Comparison of ENCODE assay signal across 19 cellular contexts in genomic region chr14:102501751-102502315, GRCh38. TPM values are rescaled to one million over a fixed set of nuclear protein-coding genes. Genes with fewer than 3 reads are reported as not detected.
A peak's percentile ranks its signal among the peaks of the same experiment; 100 is the strongest.
DNase-seq lines count a peak whose midpoint lies in the region; ATAC-seq, FAIRE-seq and TF ChIP-seq lines count a peak whose summit lies in the region.
"Had no signal": no experiment of that assay in that cellular context is flagged by ENCODE, and none has a peak within 500 bp of the region (broad histone marks: within the 10 kb centered on the region; RNA-seq: fewer than 3 reads in every experiment).

No MANE protein-coding gene starts in this region.

- no peaks in the 10 kb centered on the region for H4K20me1 ChIP-seq in H9 (ENCODE audit: control insufficient read depth, insufficient read depth, insufficient read length)
- no peaks in the 10 kb centered on the region for H4K20me1 ChIP-seq in K562 (replicated peaks; ENCODE audit: control insufficient read depth, insufficient read depth, low read length)

- H3K9me3 ChIP-seq in A673 (ENCODE audit: low read depth, low read length, poor library complexity, severe bottlenecking) (no peaks in the 10 kb centered on the region), H9 (ENCODE audit: control insufficient read depth, low read depth, low read length) (no peaks in the 10 kb centered on the region), K562 (replicated peaks; ENCODE audit: control insufficient read depth, insufficient read depth, low read depth, low read length) (no peaks in the 10 kb centered on the region), mesodermal cell (ENCODE audit: control insufficient read depth, low read length) (no peaks in the 10 kb centered on the region), ascending aorta (no peaks in the 10 kb centered on the region)
- H3K9me3 ChIP-seq: HAP-1 had no signal

- no peak overlapping the region for H4K91ac ChIP-seq in H9 (ENCODE audit: insufficient read length, low read depth, low read length)

- no peak overlapping the region for H3K27ac ChIP-seq in A673 (ENCODE audit: low read depth, low read length, poor library complexity, severe bottlenecking)
- no peak overlapping the region for H3K27ac ChIP-seq in H9 (ENCODE audit: insufficient read length, low read depth, low read length)
- H3K27ac ChIP-seq in K562 (ENCODE audit: extremely low read depth, low read depth, low read length): no peak overlapping the region
- peak overlapping the region; percentile 23 for H3K27ac ChIP-seq in mesodermal cell (ENCODE audit: low read depth, low read length, severe bottlenecking)
- H3K27ac ChIP-seq in ascending aorta: no peak overlapping the region
- H3K27ac ChIP-seq: HL-60 had no signal

- peak; percentile 6 for FAIRE-seq in K562 (lab: Jason Lieb, UNC)
- FAIRE-seq: RCC 7860 had no signal

- no peaks in the 10 kb centered on the region for H3K23me2 ChIP-seq in H9 (ENCODE audit: insufficient read length, low read depth, low read length, poor library complexity, severe bottlenecking)

- H3K9me3 Mint-ChIP-seq in H9: no peaks in the 10 kb centered on the region
- H3K9me3 Mint-ChIP-seq: activated CD4-positive, alpha-beta T cell treated with anti-CD3 and anti-CD28 coated beads, Interleukin-2, amount 10 ng/mL, durations not matched to agents 24 days and 14 days; nephron progenitor cell; stimulated activated naive CD8-positive, alpha-beta T cell treated with anti-CD3 and anti-CD28 coated beads, Interleukin-15, amount 100 ng/mL, for 72 hours had no signal

- H2BK120ac ChIP-seq in H9 (ENCODE audit: low read depth, low read length, poor library complexity, severe bottlenecking): no peak overlapping the region

- TF ChIP-seq EP300 in K562 (IDR thresholded peaks at IDR 0.05; ENCODE audit: low read length): no peak

- H3K27me3 Mint-ChIP-seq in H9 (ENCODE audit: low read depth): peaks cover 1% of the 10 kb centered on the region; the same call in 1 of the 2 replicates
- H3K27me3 Mint-ChIP-seq: activated CD4-positive, alpha-beta T cell treated with anti-CD3 and anti-CD28 coated beads, Interleukin-2, amount 10 ng/mL, durations not matched to agents 24 days and 14 days; stimulated activated naive CD8-positive, alpha-beta T cell treated with anti-CD3 and anti-CD28 coated beads, Interleukin-15, amount 100 ng/mL, for 72 hours had no signal

- no peak overlapping the region for H2BK20ac ChIP-seq in H9 (ENCODE audit: low read depth, low read length, poor library complexity, severe bottlenecking)

- H2AK5ac ChIP-seq in H9 (ENCODE audit: insufficient read length, low read length): no peak overlapping the region

- TF ChIP-seq POLR2A in K562 (conservative IDR thresholded peaks at IDR 0.05): no peak

- H3K36me3 ChIP-seq in A673 (ENCODE audit: insufficient read depth, low read length, poor library complexity, severe bottlenecking) (peaks cover 13% of the 10 kb centered on the region), K562 (ENCODE audit: control insufficient read depth, insufficient read depth, low read length) (peaks cover 17% of the 10 kb centered on the region; the same call in 2 of the 3 replicates), mesodermal cell (ENCODE audit: control insufficient read depth, insufficient read depth, low read length) (peaks cover 31% of the 10 kb centered on the region), ascending aorta (peaks cover 14 to 21% of the 10 kb centered on the region in 2 donors)

- peaks cover 0 to 3% of the 10 kb centered on the region in 2 experiments; a peak in 1 of 4 replicates for H3K4me1 Mint-ChIP-seq in H9

- H3K23ac ChIP-seq in H9 (ENCODE audit: insufficient read length, low read depth, low read length): no peak overlapping the region

- H3K4me1 ChIP-seq in A673 (ENCODE audit: insufficient read depth, low read length, poor library complexity, severe bottlenecking): no peaks in the 10 kb centered on the region
- no peaks in the 10 kb centered on the region for H3K4me1 ChIP-seq in H9 (ENCODE audit: insufficient read depth, low read length)
- H3K4me1 ChIP-seq in K562 (replicated peaks in 1 of 2; ENCODE audit: control insufficient read depth in 2 of 2, insufficient read depth in 2 of 2, low read length in 2 of 2): peaks cover 30 to 76% of the 10 kb centered on the region in 2 experiments
- peaks cover 8% of the 10 kb centered on the region for H3K4me1 ChIP-seq in mesodermal cell (ENCODE audit: control insufficient read depth, insufficient read depth, low read length, poor library complexity, severe bottlenecking)
- peaks cover 3 to 15% of the 10 kb centered on the region in 2 donors for H3K4me1 ChIP-seq in ascending aorta
- H3K4me1 ChIP-seq: HAP-1 had no signal

- no peak overlapping the region for H4K8ac ChIP-seq in H9 (replicated peaks; ENCODE audit: insufficient read length, low read depth, low read length)

- peaks cover 7 to 18% (median 11%) of the 10 kb centered on the region in 3 experiments; a peak in 6 of 7 replicates for H3K36me3 Mint-ChIP-seq in H9 (ENCODE audit: insufficient read depth in 1 of 3, low read depth in 3 of 3)

- H3K27ac Mint-ChIP-seq in H9: peak overlapping the region in 2 of 3 experiments; percentile 5 to 27; a peak in 4 of 7 replicates
- H3K27ac Mint-ChIP-seq: activated CD4-positive, alpha-beta T cell treated with anti-CD3 and anti-CD28 coated beads, Interleukin-2, amount 10 ng/mL, durations not matched to agents 24 days and 14 days; stimulated activated naive CD8-positive, alpha-beta T cell treated with anti-CD3 and anti-CD28 coated beads, Interleukin-15, amount 100 ng/mL, for 72 hours had no signal

- H3K79me2 ChIP-seq in H9 (ENCODE audit: insufficient read depth, low read length) (no peaks in the 10 kb centered on the region), K562 (ENCODE audit: control insufficient read depth, insufficient read depth, low read length) (no peaks in the 10 kb centered on the region)

- TF ChIP-seq CTCF in A673 (conservative IDR thresholded peaks at IDR 0.05; ENCODE audit: low read depth, low read length) (peak; percentile 40), H9 (conservative IDR thresholded peaks at IDR 0.05) (peak; percentile 64), K562 (IDR thresholded peaks at IDR 0.05 in 2 of 3, conservative IDR thresholded peaks at IDR 0.05 in 1 of 3; ENCODE audit: insufficient read depth in 2 of 3, low read depth in 1 of 3, low read length in 3 of 3) (peak; percentile 42 to 59 (median 51); a peak in 5 of 6 replicates), ascending aorta (IDR thresholded peaks at IDR 0.05) (no peak)

- TSS peak; percentile 38 for BruUV-seq in A673 (replicated peaks; lab: Mats Ljungman, UMichigan)
- no TSS peak for BruUV-seq in K562 (replicated peaks; lab: Mats Ljungman, UMichigan)

- H4K5ac ChIP-seq in H9 (ENCODE audit: insufficient read length, low read depth, low read length): no peak overlapping the region

- H3K9ac ChIP-seq in H9 (ENCODE audit: extremely low read depth, insufficient read length, low read length) (no peak overlapping the region), K562 (ENCODE audit: insufficient read depth in 1 of 2, low read depth in 2 of 2, low read length in 2 of 2) (0 out of 4 replicates have a peak overlapping the region, but pooled peaks of 1 of the 2 experiments have one; percentile 29)

- H3K4me3 Mint-ChIP-seq in H9: no peak overlapping the region
- H3K4me3 Mint-ChIP-seq: activated CD4-positive, alpha-beta T cell treated with anti-CD3 and anti-CD28 coated beads, Interleukin-2, amount 10 ng/mL, durations not matched to agents 24 days and 14 days; nephron progenitor cell; stimulated activated naive CD8-positive, alpha-beta T cell treated with anti-CD3 and anti-CD28 coated beads, Interleukin-15, amount 100 ng/mL, for 72 hours had no signal

- H3K4me3 ChIP-seq in A673 (ENCODE audit: low read depth, low read length, poor library complexity, severe bottlenecking) (no peak overlapping the region), K562 (no peak overlapping the region), mesodermal cell (ENCODE audit: extremely low read depth, insufficient read depth, low read length, poor library complexity, severe bottlenecking) (no peak overlapping the region), ascending aorta (no peak overlapping the region)
- H3K4me3 ChIP-seq: HAP-1, lung, smooth muscle cell had no signal

- H3K4me2 ChIP-seq in H9 (ENCODE audit: insufficient read depth, insufficient read length, low read length) (no peak overlapping the region), K562 (ENCODE audit: insufficient read depth, low read length) (no peak overlapping the region)
- H3K4me2 ChIP-seq: smooth muscle cell had no signal

- POLR2A ChIA-PET in A673 (lab: Charles Lee; ENCODE audit: low non-redundant PET): no interaction called here
- POLR2A ChIA-PET in K562 (lab: Yijun Ruan, JAX): interaction anchor here (0.6 to 2.1 kb wide), 2 partner anchors 13 to 16 kb away, joined by 4 to 10 read pairs; no protein-coding TSS in a partner anchor

- no peak overlapping the region for H3T11ph ChIP-seq in H9 (ENCODE audit: low read length)

- intact Hi-C loops in A673 (cut with micrococcal nuclease; ENCODE audit: unreplicated experiment) (no loop called here), K562 (cut with micrococcal nuclease) (loop anchor here (10.0 kb wide), 1 partner anchor 537 kb away; the partner anchor contains the start of gene DYNC1H1), ascending aorta (cut with DNase I) (loop anchor here (10.0 kb wide), 1 partner anchor 267 kb away; no protein-coding TSS in a partner anchor)

- no peak overlapping the region for H3K18ac ChIP-seq in H9 (ENCODE audit: insufficient read length, low read depth, low read length)

- H3K9me1 ChIP-seq in K562 (ENCODE audit: control insufficient read depth, insufficient read depth, low read length): no peaks in the 10 kb centered on the region

- H2BK15ac ChIP-seq in H9 (ENCODE audit: low read depth, low read length): no peak overlapping the region

- TF ChIP-seq RAD21 in K562 (CRISPR knock-in tag; conservative IDR thresholded peaks at IDR 0.05 in 1 of 2, IDR thresholded peaks at IDR 0.05 in 1 of 2): no peak

- H3K4ac ChIP-seq in H9 (ENCODE audit: low read depth, low read length): no peak overlapping the region

- in situ Hi-C loops in K562 (cut with MboI): loop anchor here (25.0 kb wide), 1 partner anchor 410 kb away; the partner anchor contains the start of gene AMN

- no peak for DNase-seq in A673 (ENCODE audit: low spot score)
- peak; percentile 47 for DNase-seq in H9
- peak; percentile 45 to 57 (median 51) for DNase-seq in K562 (ENCODE audit: extremely low read depth in 1 of 4, low spot score in 3 of 4)
- DNase-seq in ascending aorta (ENCODE audit: low spot score in 2 of 2): no peak
- no peak for DNase-seq in DMS 273 treated with DMSO at 0.1 percent for 48 hours (lab: John Stamatoyannopoulos, UW)
- DNase-seq: activated CD4-positive, alpha-beta T cell treated with anti-CD3 and anti-CD28 coated beads, Interleukin-2, amount 10 ng/mL, durations not matched to agents 24 days and 14 days; activated T-cell treated with anti-CD3 and anti-CD28 coated beads, Interleukin-2, amount 50 U/mL, for 48 hours; NCI-H1694; NCI-H524; nephron progenitor cell; stimulated activated naive CD8-positive, alpha-beta T cell treated with anti-CD3 and anti-CD28 coated beads, Interleukin-15, amount 100 ng/mL, for 72 hours had no signal

- WGBS in H9 (ENCODE audit: extremely low coverage, insufficient read length, low lambda C conversion rate): no CpG with 5 or more reads among the region's 20 CpGs
- WGBS in K562 (ENCODE audit: insufficient coverage, low coverage, missing lambda C conversion rate): 69% methylated on average over 15 of the region's 20 CpGs
- WGBS in mesodermal cell (ENCODE audit: insufficient coverage in 2 of 2), 2 experiments: 95 to 96% methylated on average over 14 to 17 of the region's 20 CpGs

- no peak overlapping the region for H3K56ac ChIP-seq in H9 (ENCODE audit: insufficient read length, low read depth, low read length)

- H3K27me3 ChIP-seq in A673 (replicated peaks; ENCODE audit: insufficient read depth, low read depth, low read length, poor library complexity) (no peaks in the 10 kb centered on the region), H9 (ENCODE audit: insufficient read depth, low read length) (no peaks in the 10 kb centered on the region), K562 (ENCODE audit: control insufficient read depth in 2 of 2, insufficient read depth in 2 of 2, low read length in 2 of 2) (no peaks in the 10 kb centered on the region), ascending aorta (no peaks in the 10 kb centered on the region)

- no peak overlapping the region for H3K14ac ChIP-seq in H9 (ENCODE audit: insufficient read depth, low read length)

- no peak overlapping the region for H2BK5ac ChIP-seq in H9 (ENCODE audit: insufficient read length, low read length)

- H2AFZ ChIP-seq in H9 (ENCODE audit: low read length) (no peak overlapping the region), K562 (ENCODE audit: low read depth, low read length) (peak overlapping the region; percentile 42)

- no peak overlapping the region for H2BK12ac ChIP-seq in H9 (ENCODE audit: insufficient read length, low read depth, low read length)

- no peaks in the 10 kb centered on the region for H3K79me1 ChIP-seq in H9 (ENCODE audit: insufficient read depth, low read depth, low read length, poor library complexity, severe bottlenecking)

- CTCF ChIA-PET in A673 (lab: Charles Lee) (no interaction called here), K562 (lab: Yijun Ruan, JAX; ENCODE audit: low intra/inter-chr PET ratio) (no interaction called here)

- ATAC-seq in K562 (peak; percentile 57), GM19463 (IDR thresholded peaks at IDR 0.05; ENCODE audit: unreplicated experiment) (no peak), HG02973 (IDR thresholded peaks at IDR 0.05; ENCODE audit: unreplicated experiment) (no peak)
- ATAC-seq: stimulated activated naive CD8-positive, alpha-beta T cell treated with anti-CD3 and anti-CD28 coated beads, Interleukin-15, amount 100 ng/mL, for 72 hours had no signal

RNA-seq across cellular contexts. Expression of gene ANKRD9, which starts 7.7 kb away (rescaled TPM):
- total RNA-seq in A673 (2021) (28.0 and 35.9 TPM in 2 replicates), H9 (2021) (29.0 and 29.8 TPM in 2 replicates), K562 (2014; rRNA removed) (29.4 and 29.5 TPM in 2 replicates), K562 (2014; rRNA removed; fragmentation: Illumina TruSeq; extraction: Trizol) (3.3 and 3.7 TPM in 2 replicates), K562 (2015; rRNA removed; fragmentation: Illumina TruSeq; extraction: Trizol) (5.0 and 5.3 TPM in 2 replicates), K562 (2021) (32.9 and 34.8 TPM in 2 replicates), ascending aorta (118 TPM)
- total RNA-seq in K562 (2011; cell fraction: chromatin; rRNA removed; ENCODE audit: low replicate concordance): 19.3 and 49.4 TPM in 2 replicates
- 48.4 and 58.8 TPM in 2 replicates for total RNA-seq in K562 (2011; cell fraction: nucleolus; rRNA removed)
- 30.0 and 36.6 TPM in 2 replicates for total RNA-seq in K562 (2011; cell fraction: nucleoplasm; rRNA removed)
- polyA plus RNA-seq in K562 (2011; rRNA removed) (15.4 and 20.4 TPM in 2 replicates), K562 (2014; fragmentation: Illumina TruSeq; extraction: Trizol) (4.0 and 4.3 TPM in 2 replicates), K562 (2014; fragmentation: Nextera tagmentation; extraction: Ambion mirVana) (under 1 TPM; 0.04 to 0.06 TPM), K562 (2014; rRNA removed) (27.5 and 29.9 TPM in 2 replicates)
- polyA plus RNA-seq in K562 (2011; cell fraction: cytosol; rRNA removed): 26.0 and 97.0 TPM in 2 replicates
- polyA plus RNA-seq in K562 (2011; cell fraction: nucleus; rRNA removed): 106 and 194 TPM in 2 replicates
- polyA plus RNA-seq in K562 (2012): 12.9 and 30.7 TPM in 2 replicates
- polyA minus RNA-seq in K562 (2011; rRNA and poly(A)+ RNA removed): 3.5 and 3.7 TPM in 2 replicates
- polyA minus RNA-seq in K562 (2011; cell fraction: cytosol; rRNA and poly(A)+ RNA removed): 7.4 and 12.8 TPM in 2 replicates
- polyA minus RNA-seq in K562 (2011; cell fraction: nucleus; rRNA and poly(A)+ RNA removed): 18.6 and 23.2 TPM in 2 replicates
- 19.6 TPM for polyA plus RNA-seq in mesodermal cell (2013, experiment 1 of 2)
- 15.8 TPM for polyA plus RNA-seq in mesodermal cell (2013, experiment 2 of 2)

Comparison
In these comparisons a context has a peak if more than half of its experiments do, and no peak if none do; other contexts are left out.
1. DNase-seq: peak in H9 (single experiment) and K562 (4 of 4); none in A673 (single experiment), ascending aorta (0 of 2) and DMS 273 treated with DMSO at 0.1 percent for 48 hours (single experiment).
2. CTCF ChIP-seq: peak in A673 (single experiment), H9 (single experiment) and K562 (3 of 3); none in ascending aorta (0 of 3).